Comparison of ENCODE assay signal across 24 cellular contexts in genomic region chr5:45295231-45295630, GRCh38.
DNase-seq lines count a peak whose midpoint lies in the region; ATAC-seq, FAIRE-seq and TF ChIP-seq lines count a peak whose summit lies in the region.
"Had no signal": no experiment of that assay in that cellular context is flagged by ENCODE, and none has a peak within 500 bp of the region (broad histone marks: within the 10 kb centered on the region; RNA-seq: fewer than 3 reads in every experiment).

No MANE protein-coding gene starts in this region.

- DNase-seq in M059J (ENCODE audit: low read depth): peak; percentile 3
- peak; percentile 23 for DNase-seq in kidney tubule cell (ENCODE audit: low spot score)
- DNase-seq in GM12891 (ENCODE audit: insufficient read length, low spot score): no peak
- DNase-seq in activated CD8-positive, alpha-beta memory T cell treated with anti-CD3 and anti-CD28 coated beads, Interleukin-2, amount 50 U/mL, for 48 hours: no peak
- DNase-seq: 8988T; ACHN; BE2C; C1 segment of cervical spinal cord; CD4-positive, alpha-beta memory T cell; CD4-positive, CD25-positive, alpha-beta regulatory T cell; CD8-positive, alpha-beta memory T cell; COR-L47; DMS 273 treated with DMSO at 0.1 percent for 48 hours; DMS153; DMS53; DMS79; DND-41; EL; GDM1 had no signal

- TF ChIP-seq POLR2A in GM12891 (IDR thresholded peaks at IDR 0.05; ENCODE audit: low read depth, low read length): no peak

- ATAC-seq in esophagus mucosa (peak; percentile 96), GM19397 (IDR thresholded peaks at IDR 0.05; ENCODE audit: unreplicated experiment) (no peak)
- ATAC-seq: GM12878 had no signal

- no peak for FAIRE-seq in GM12891 (lab: Jason Lieb, UNC)
- FAIRE-seq: A204.1, GM12878, GM19239 had no signal

TF ChIP-seq in GM12891, 5 proteins besides CTCF, POLR2A, EP300 and RAD21:
- TF ChIP-seq TAF1 (IDR thresholded peaks at IDR 0.05; ENCODE audit: low read depth, low read length) (no peak), SPI1 (IDR thresholded peaks at IDR 0.05; ENCODE audit: low read depth, low read length) (no peak), PAX5 (IDR thresholded peaks at IDR 0.05; ENCODE audit: insufficient read depth, low read length, severe bottlenecking) (no peak), POU2F2 (IDR thresholded peaks at IDR 0.05; ENCODE audit: low read depth, low read length) (no peak), POLR2AphosphoS5 (IDR thresholded peaks at IDR 0.05; ENCODE audit: low read depth, low read length) (no peak)
TF ChIP-seq in GM12891: peak in this region for 0.

Comparison
In these comparisons a context has a peak if more than half of its experiments do, and no peak if none do; other contexts are left out.
1. DNase-seq: peak in M059J (single experiment) and kidney tubule cell (single experiment); none in GM12891 (single experiment) and activated CD8-positive, alpha-beta memory T cell treated with anti-CD3 and anti-CD28 coated beads, Interleukin-2, amount 50 U/mL, for 48 hours (single experiment).